28 cellular contexts compared by ENCODE assay signal in the genomic region with DNA sequence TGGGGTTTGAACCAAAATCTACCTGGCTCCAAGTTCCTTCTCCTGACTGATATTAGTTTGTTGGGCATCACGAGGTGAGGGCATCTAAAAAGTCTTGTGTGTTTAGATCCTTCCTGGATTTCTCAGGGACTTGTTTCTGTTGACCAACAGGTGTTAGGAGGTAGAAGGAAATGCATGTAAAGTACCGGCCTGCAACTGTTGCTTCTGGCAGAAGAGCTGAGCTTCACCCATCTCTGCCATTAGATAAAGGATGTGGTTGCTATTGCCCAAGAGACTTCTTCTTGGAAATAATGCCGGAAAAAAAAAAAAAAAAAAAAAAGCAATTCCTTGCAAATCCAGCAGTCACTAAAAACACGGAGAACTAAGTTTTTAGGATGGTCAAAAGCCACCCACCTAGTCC.
"Had no signal": no experiment of that assay in that cellular context is flagged by ENCODE, and none has a peak within 500 bp of the region (broad histone marks: within the 10 kb centered on the region; RNA-seq: fewer than 3 reads in every experiment).

No MANE protein-coding gene starts in this region.

- H3K4me3 ChIP-seq: coronary artery, esophagus muscularis mucosa, heart right ventricle, left lung, mucosa of descending colon, right lobe of liver, suprapubic skin, transverse colon, upper lobe of right lung, uterus had no signal

- H3K36me3 Mint-ChIP-seq: mesothelial cell of epicardium; naive thymus-derived CD4-positive, alpha-beta T cell had no signal

- H3K27me3 ChIP-seq: left lung, right lobe of liver, transverse colon, upper lobe of right lung, uterus had no signal

- H3K4me1 ChIP-seq: esophagus muscularis mucosa, foreskin keratinocyte, left lung, suprapubic skin, transverse colon, upper lobe of right lung, uterus had no signal

- FAIRE-seq: endothelial cell of umbilical vein, islet of Langerhans, small intestine had no signal

- H3K27me3 Mint-ChIP-seq: naive thymus-derived CD4-positive, alpha-beta T cell; stimulated activated naive CD8-positive, alpha-beta T cell treated with anti-CD3 and anti-CD28 coated beads, Interleukin-15, amount 100 ng/mL, for 72 hours had no signal

- H3K4me1 Mint-ChIP-seq: mesothelial cell of epicardium had no signal

- H3K4me3 Mint-ChIP-seq: mesothelial cell of epicardium; naive thymus-derived CD4-positive, alpha-beta T cell; stimulated activated naive CD8-positive, alpha-beta T cell treated with anti-CD3 and anti-CD28 coated beads, Interleukin-15, amount 100 ng/mL, for 72 hours had no signal

- H3K9me3 Mint-ChIP-seq: mesothelial cell of epicardium; naive thymus-derived CD4-positive, alpha-beta T cell; stimulated activated naive CD8-positive, alpha-beta T cell treated with anti-CD3 and anti-CD28 coated beads, Interleukin-15, amount 100 ng/mL, for 72 hours had no signal

- H3K36me3 ChIP-seq: esophagus muscularis mucosa, heart right ventricle, left lung, right lobe of liver, suprapubic skin, transverse colon, upper lobe of right lung, uterus had no signal

- H3K9me3 ChIP-seq: esophagus muscularis mucosa, heart right ventricle, left lung, mucosa of descending colon, right lobe of liver, suprapubic skin, transverse colon, upper lobe of right lung, uterus had no signal

- ATAC-seq: foreskin keratinocyte; heart right ventricle; left cardiac atrium; left lung; mucosa of descending colon; naive thymus-derived CD4-positive, alpha-beta T cell; right lobe of liver; stimulated activated naive CD8-positive, alpha-beta T cell treated with anti-CD3 and anti-CD28 coated beads, Interleukin-15, amount 100 ng/mL, for 72 hours; upper lobe of right lung had no signal

- H3K27ac ChIP-seq: coronary artery, esophagus muscularis mucosa, foreskin keratinocyte, heart right ventricle, left lung, parathyroid adenoma, right lobe of liver, suprapubic skin, transverse colon, upper lobe of right lung, uterus had no signal

- DNase-seq: dermis blood vessel endothelial cell; effector memory CD4-positive, alpha-beta T cell; foreskin keratinocyte; glutamatergic neuron; heart right ventricle; hippocampal formation; left cardiac atrium; left lung; mesenchymal stem cell; mucosa of descending colon; naive thymus-derived CD4-positive, alpha-beta T cell; right lobe of liver; small intestine; stimulated activated CD4-positive, alpha-beta T cell treated with anti-CD3 and anti-CD28 coated beads, Interleukin-15, amount 100 ng/mL, for 24 hours; stimulated activated CD4-positive, alpha-beta T cell treated with anti-CD3 and anti-CD28 coated beads, Interleukin-2, amount 100 ng/mL, for 48 hours; stimulated activated naive CD4-positive, alpha-beta T cell; stimulated activated naive CD8-positive, alpha-beta T cell treated with anti-CD3 and anti-CD28 coated beads, Interleukin-15, amount 100 ng/mL, for 72 hours; transverse colon; upper lobe of right lung; uterus had no signal

- H3K27ac Mint-ChIP-seq: mesothelial cell of epicardium; progenitor cell of endocrine pancreas; stimulated activated naive CD8-positive, alpha-beta T cell treated with anti-CD3 and anti-CD28 coated beads, Interleukin-15, amount 100 ng/mL, for 72 hours had no signal
